Comparison of ENCODE assay signal across 17 cellular contexts in genomic region chr10:125068406-125068805, GRCh38.
DNase-seq lines count a peak whose midpoint lies in the region; ATAC-seq, FAIRE-seq and TF ChIP-seq lines count a peak whose summit lies in the region.
"Had no signal": no experiment of that assay in that cellular context is flagged by ENCODE, and none has a peak within 500 bp of the region (broad histone marks: within the 10 kb centered on the region; RNA-seq: fewer than 3 reads in every experiment).

No MANE protein-coding gene starts in this region.

- H3K4me1 Mint-ChIP-seq in nephron progenitor cell, result peaks cover 71% of the 10 kb centered on the region

- peaks cover 55% of the 10 kb centered on the region for H3K36me3 Mint-ChIP-seq in nephron progenitor cell (ENCODE audit: low read depth)

- in situ Hi-C loops in GM13976 (cut with MboI; ENCODE audit: low sequenced_read_pairs, unreplicated experiment), result no loop called here

- DNase-seq in left ventricle myocardium inferior, result peak; percentile 4
- no peak for DNase-seq in left ventricle myocardium superior
- no peak for DNase-seq in bronchial epithelial cell (ENCODE audit: low read depth)
- DNase-seq in nephron progenitor cell, result no peak
- DNase-seq in activated gamma-delta T cell treated with Interleukin-2 at 50 U/mL for 16 hours, result no peak
- no peak for DNase-seq in central memory CD4-positive, alpha-beta T cell
- no peak for DNase-seq in GM20000 (ENCODE audit: low spot score)
- no peak for DNase-seq in GM13976 (ENCODE audit: low spot score)
- DNase-seq: 8988T, DND-41, NCI-H1105 treated with DMSO at 0.1 percent for 48 hours, NCI-H187, NCI-H446, OCI-M1 had no signal

- no peaks in the 10 kb centered on the region for H3K9me3 Mint-ChIP-seq in nephron progenitor cell

- no peak overlapping the region for H3K4me3 Mint-ChIP-seq in nephron progenitor cell

- no peak overlapping the region for H3K27ac ChIP-seq in left ventricle myocardium inferior (replicated peaks)
- H3K27ac ChIP-seq: SJSA1 had no signal

- peaks cover 60% of the 10 kb centered on the region for H3K4me1 ChIP-seq in left ventricle myocardium inferior

- H3K27me3 ChIP-seq in left ventricle myocardium inferior (ENCODE audit: low read depth) (no peaks in the 10 kb centered on the region), bronchial epithelial cell (ENCODE audit: control insufficient read depth, insufficient read depth, low read length) (no peaks in the 10 kb centered on the region)
- H3K27me3 ChIP-seq: SJSA1 had no signal

- intact Hi-C loops in left ventricle myocardium inferior (cut with micrococcal nuclease) (no loop called here), left ventricle myocardium superior (cut with micrococcal nuclease) (loop anchor here (10.0 kb wide), 1 partner anchor 74 kb away; no protein-coding TSS in a partner anchor)

- peak; percentile 60 for FAIRE-seq in bronchial epithelial cell (lab: Jason Lieb, UNC)
- FAIRE-seq: G401.6, GM18507 had no signal

- peak overlapping the region; percentile 89 for H3K27ac Mint-ChIP-seq in nephron progenitor cell

- H3K9me3 ChIP-seq in left ventricle myocardium inferior (replicated peaks), result no peaks in the 10 kb centered on the region
- H3K9me3 ChIP-seq: SJSA1 had no signal

- peaks cover 2% of the 10 kb centered on the region for H3K27me3 Mint-ChIP-seq in nephron progenitor cell (ENCODE audit: low read depth, poor library complexity)

- ATAC-seq in left ventricle myocardium superior, result no peak

- H3K36me3 ChIP-seq in left ventricle myocardium inferior (peaks cover 5% of the 10 kb centered on the region), bronchial epithelial cell (ENCODE audit: control insufficient read depth, insufficient read depth, low read length) (peaks cover 10% of the 10 kb centered on the region)

- TF ChIP-seq CTCF in left ventricle myocardium inferior (IDR thresholded peaks at IDR 0.05; ENCODE audit: borderline replicate concordance) (no peak), bronchial epithelial cell (IDR thresholded peaks at IDR 0.05; ENCODE audit: insufficient read depth, low read length, severe bottlenecking) (no peak), nephron progenitor cell (IDR thresholded peaks at IDR 0.05) (no peak), GM20000 (IDR thresholded peaks at IDR 0.05; ENCODE audit: extremely low read depth, missing control alignments) (no peak), GM13976 (IDR thresholded peaks at IDR 0.05; ENCODE audit: borderline replicate concordance, control extremely low read depth, extremely low read depth, insufficient read depth, missing control alignments) (no peak)

- H3K4me3 ChIP-seq in left ventricle myocardium inferior (no peak overlapping the region), bronchial epithelial cell (ENCODE audit: low read depth, low read length) (no peak overlapping the region)
- H3K4me3 ChIP-seq: SJSA1 had no signal
